Comparison of ENCODE assay signal across 8 cellular contexts in genomic region chr11:118820412-118821357, GRCh38. TPM values are rescaled to one million over a fixed set of nuclear protein-coding genes. Genes with fewer than 3 reads are reported as not detected.
A peak's percentile ranks its signal among the peaks of the same experiment; 100 is the strongest.
DNase-seq lines count a peak whose midpoint lies in the region; ATAC-seq, FAIRE-seq and TF ChIP-seq lines count a peak whose summit lies in the region.

No MANE protein-coding gene starts in this region.

- TF ChIP-seq CTCF in H1 (IDR thresholded peaks at IDR 0.05; ENCODE audit: control extremely low read depth in 1 of 3, insufficient read depth in 1 of 3, low read depth in 1 of 3, low read length in 3 of 3), result no peak

- H2BK5ac ChIP-seq in H1 (ENCODE audit: low read depth, low read length), result no peak overlapping the region

- CTCF ChIA-PET in H1 (lab: Charles Lee; ENCODE audit: partially characterized antibody), result interaction anchor here (0.5 to 1.0 kb wide), 4 partner anchors 50 to 122 kb away, joined by 3 to 4 read pairs (median 3); no protein-coding TSS in a partner anchor

- H3K56ac ChIP-seq in H1 (replicated peaks; ENCODE audit: insufficient read length, low read depth, low read length), result no peak overlapping the region

- H4K91ac ChIP-seq in H1 (replicated peaks; ENCODE audit: insufficient read length, low read length), result no peak overlapping the region

- peaks cover 0 to 7% (median 0%) of the 10 kb centered on the region in 4 experiments; a peak in 4 of 7 replicates for H3K4me1 ChIP-seq in H1 (replicated peaks in 1 of 4; ENCODE audit: control insufficient read depth in 3 of 4, insufficient read depth in 4 of 4, low read length in 3 of 4)

- no peak for FAIRE-seq in H1 (lab: Jason Lieb, UNC)

- H4K20me1 ChIP-seq in H1 (replicated peaks in 1 of 2; ENCODE audit: control insufficient read depth in 1 of 2, insufficient read depth in 2 of 2, low read length in 2 of 2), result no peaks in the 10 kb centered on the region

- DNase-seq in activated T-cell treated with anti-CD3 and anti-CD28 coated beads, Interleukin-2, amount 50 U/mL, for 24 hours, result no peak
- DNase-seq in activated T-cell treated with anti-CD3 and anti-CD28 coated beads, Interleukin-2, amount 50 U/mL, for 1 hour, result no peak
- DNase-seq in NCI-H446 treated with DMSO at 0.1 percent for 48 hours (lab: John Stamatoyannopoulos, UW), result peak; percentile 69
- DNase-seq in H1 (ENCODE audit: low read depth in 1 of 2, low spot score in 2 of 2), result peak in 1 of 2 experiments; percentile 52
- DNase-seq in natural killer cell treated with Interleukin-12 subunit alpha and Interleukin-12 subunit beta and Interleukin-15 and Interleukin-18, amount 100 ng/mL, for 72 hours (ENCODE audit: low spot score), result no peak
- DNase-seq in KG1 (lab: John Stamatoyannopoulos, UW), result no peak
- DNase-seq in stimulated activated naive CD4-positive, alpha-beta T cell (lab: John Stamatoyannopoulos, UW), result no peak

- no peaks in the 10 kb centered on the region for H3K27me3 ChIP-seq in H1 (replicated peaks in 1 of 4; ENCODE audit: control insufficient read depth in 3 of 4, extremely low read depth in 1 of 4, insufficient read depth in 3 of 4, low read length in 3 of 4)

- no peak for TF ChIP-seq EP300 in H1 (IDR thresholded peaks at IDR 0.05; ENCODE audit: borderline replicate concordance in 1 of 2, low read depth in 2 of 2, low read length in 2 of 2)

- H2BK12ac ChIP-seq in H1 (ENCODE audit: low read depth, low read length), result no peak overlapping the region

- H3K36me3 Mint-ChIP-seq in activated T-cell treated with anti-CD3 and anti-CD28 coated beads, Interleukin-2, amount 50 U/mL, for 24 hours (ENCODE audit: low read depth), result no peaks in the 10 kb centered on the region
- H3K36me3 Mint-ChIP-seq in natural killer cell treated with Interleukin-12 subunit alpha and Interleukin-12 subunit beta and Interleukin-15 and Interleukin-18, amount 100 ng/mL, for 72 hours, result no peaks in the 10 kb centered on the region

- H2AFZ ChIP-seq in H1 (ENCODE audit: low read length), result 0 out of 2 replicates have a peak overlapping the region, but pooled peaks have one; percentile 4

- H3K9ac ChIP-seq in H1 (replicated peaks in 1 of 4; ENCODE audit: extremely low read depth in 1 of 4, low read depth in 3 of 4, low read length in 3 of 4), result no peak overlapping the region

- H3K4ac ChIP-seq in H1 (replicated peaks; ENCODE audit: insufficient read length, low read depth, low read length), result no peak overlapping the region

- no peaks in the 10 kb centered on the region for H3K9me3 ChIP-seq in H1 (ENCODE audit: insufficient read depth in 2 of 2, low read depth in 1 of 2, low read length in 1 of 2)

- ATAC-seq in HG02678 (IDR thresholded peaks at IDR 0.05; ENCODE audit: unreplicated experiment), result peak; percentile 91
- ATAC-seq in natural killer cell treated with Interleukin-12 subunit alpha and Interleukin-12 subunit beta and Interleukin-15 and Interleukin-18, amount 100 ng/mL, for 72 hours, result peak; percentile 77 to 78

- no peak overlapping the region for H3K4me3 ChIP-seq in H1 (ENCODE audit: extremely low read depth in 1 of 4, insufficient read depth in 2 of 4, low read depth in 3 of 4, low read length in 4 of 4)

- no peak overlapping the region for H3K14ac ChIP-seq in H1 (ENCODE audit: insufficient read length)

- H2BK15ac ChIP-seq in H1 (ENCODE audit: low read length), result no peak overlapping the region

- peak overlapping the region; percentile 75 for H3K27ac Mint-ChIP-seq in activated T-cell treated with anti-CD3 and anti-CD28 coated beads, Interleukin-2, amount 50 U/mL, for 24 hours
- H3K27ac Mint-ChIP-seq in natural killer cell treated with Interleukin-12 subunit alpha and Interleukin-12 subunit beta and Interleukin-15 and Interleukin-18, amount 100 ng/mL, for 72 hours, result peak overlapping the region; percentile 58 to 66

- no peak overlapping the region for H2AK5ac ChIP-seq in H1 (ENCODE audit: low read depth, low read length)

- no peak overlapping the region for H2BK20ac ChIP-seq in H1 (ENCODE audit: low read length)

- no peak for TF ChIP-seq RAD21 in H1 (IDR thresholded peaks at IDR 0.05 in 1 of 2, conservative IDR thresholded peaks at IDR 0.05 in 1 of 2; ENCODE audit: low read depth in 2 of 2, low read length in 2 of 2)

- H3K4me3 Mint-ChIP-seq in activated T-cell treated with anti-CD3 and anti-CD28 coated beads, Interleukin-2, amount 50 U/mL, for 24 hours, result no peak overlapping the region
- H3K4me3 Mint-ChIP-seq in natural killer cell treated with Interleukin-12 subunit alpha and Interleukin-12 subunit beta and Interleukin-15 and Interleukin-18, amount 100 ng/mL, for 72 hours, result peak overlapping the region; percentile 45

- no peak overlapping the region for H3K23ac ChIP-seq in H1 (ENCODE audit: insufficient read length)

- H3K79me2 ChIP-seq in H1 (ENCODE audit: control insufficient read depth in 1 of 2, insufficient read depth in 2 of 2, low read length in 2 of 2), result no peaks in the 10 kb centered on the region

- H3K23me2 ChIP-seq in H1 (ENCODE audit: low read depth, low read length), result no peaks in the 10 kb centered on the region

- H4K5ac ChIP-seq in H1 (ENCODE audit: insufficient read length, low read depth, low read length), result no peak overlapping the region

- no peak for TF ChIP-seq POLR2A in H1 (IDR thresholded peaks at IDR 0.05; ENCODE audit: control extremely low read depth in 1 of 2, low read depth in 2 of 2, low read length in 2 of 2)

- peaks cover 19% of the 10 kb centered on the region for H3K4me1 Mint-ChIP-seq in activated T-cell treated with anti-CD3 and anti-CD28 coated beads, Interleukin-2, amount 50 U/mL, for 24 hours (ENCODE audit: low read depth)
- peaks cover 0 to 5% of the 10 kb centered on the region in 2 donors for H3K4me1 Mint-ChIP-seq in natural killer cell treated with Interleukin-12 subunit alpha and Interleukin-12 subunit beta and Interleukin-15 and Interleukin-18, amount 100 ng/mL, for 72 hours (ENCODE audit: low read depth in 2 of 2)

- no peaks in the 10 kb centered on the region for H3K79me1 ChIP-seq in H1 (ENCODE audit: low read depth, low read length)

- H3K27ac ChIP-seq in H1 (ENCODE audit: low read depth, low read length), result no peak overlapping the region

- no peaks in the 10 kb centered on the region for H3K36me3 ChIP-seq in H1 (ENCODE audit: control insufficient read depth in 2 of 4, insufficient read depth in 4 of 4, low read length in 3 of 4)

- no peak overlapping the region; the same call in 1 of the 2 replicates for H4K8ac ChIP-seq in H1 (ENCODE audit: extremely low read depth, insufficient read depth, low read length)

- 0 out of 4 replicates have a peak overlapping the region, but pooled peaks of 1 of the 2 experiments have one; percentile 3 for H3K4me2 ChIP-seq in H1 (ENCODE audit: insufficient read depth in 1 of 2, low read depth in 2 of 2, low read length in 2 of 2)

- no peak overlapping the region for H3K18ac ChIP-seq in H1 (ENCODE audit: extremely low read depth, low read length)

- no peaks in the 10 kb centered on the region for H3K27me3 Mint-ChIP-seq in activated T-cell treated with anti-CD3 and anti-CD28 coated beads, Interleukin-2, amount 50 U/mL, for 24 hours
- H3K27me3 Mint-ChIP-seq in natural killer cell treated with Interleukin-12 subunit alpha and Interleukin-12 subunit beta and Interleukin-15 and Interleukin-18, amount 100 ng/mL, for 72 hours, result no peaks in the 10 kb centered on the region

- POLR2A ChIA-PET in H1 (lab: Charles Lee; ENCODE audit: partially characterized antibody), result interaction anchor here (0.7 to 2.8 kb wide), 4 partner anchors 18 to 133 kb away, joined by 3 to 10 read pairs (median 4); partner anchors contain the start of gene DDX6

- H3K9me3 Mint-ChIP-seq in activated T-cell treated with anti-CD3 and anti-CD28 coated beads, Interleukin-2, amount 50 U/mL, for 24 hours, result no peaks in the 10 kb centered on the region
- no peaks in the 10 kb centered on the region for H3K9me3 Mint-ChIP-seq in natural killer cell treated with Interleukin-12 subunit alpha and Interleukin-12 subunit beta and Interleukin-15 and Interleukin-18, amount 100 ng/mL, for 72 hours

- no peak overlapping the region for H2BK120ac ChIP-seq in H1 (replicated peaks; ENCODE audit: low read depth, low read length)

- WGBS in H1 (ENCODE audit: extremely low coverage in 1 of 2, insufficient coverage in 1 of 2, insufficient read length in 1 of 2, insufficient replicate concordance in 2 of 2, low coverage in 1 of 2, low lambda C conversion rate in 2 of 2, missing lambda C conversion rate in 1 of 2), 2 experiments, result 79% methylated on average over 14 of the region's 14 CpGs; no CpG with 5 or more reads in 1 of the 2 experiments

TF ChIP-seq in H1, 55 proteins besides CTCF, POLR2A, EP300 and RAD21:
- TF ChIP-seq CTBP2 (IDR thresholded peaks at IDR 0.05; ENCODE audit: borderline replicate concordance, insufficient read depth, insufficient read length, low read length) (no peak), CBX5 (IDR thresholded peaks at IDR 0.05; ENCODE audit: low read depth, low read length) (no peak), CHD2 (IDR thresholded peaks at IDR 0.05; ENCODE audit: low read length) (no peak)

RNA-seq across cellular contexts. Expression of gene DDX6, which starts 29.7 kb away (rescaled TPM):
- 174 and 181 TPM in 2 replicates for total RNA-seq in H1 (2021; fragmentation: NEBNext Ultra II Directional; extraction: Animal tissue kit (Norgen Biotek cat#: 25700))
- 15.4 and 29.8 TPM in 2 replicates for polyA plus RNA-seq in H1 (2011; rRNA removed)
- 33.6 TPM for polyA plus RNA-seq in H1 (2011; cell fraction: cytosol; rRNA removed)
- 13.7 TPM for polyA plus RNA-seq in H1 (2011; cell fraction: nucleus; rRNA removed)
- polyA plus RNA-seq in H1 (2012, experiment 1 of 2), result 43.2 to 73.9 TPM (median 49.0 TPM) in 4 replicates
- polyA plus RNA-seq in H1 (2012, experiment 2 of 2), result 6.0 TPM
- polyA plus RNA-seq in H1 (2013, experiment 1 of 2), result 53.4 TPM
- 54.5 TPM for polyA plus RNA-seq in H1 (2013, experiment 2 of 2)
- 174 and 273 TPM in 2 replicates for polyA minus RNA-seq in H1 (2011; rRNA and poly(A)+ RNA removed)
- polyA minus RNA-seq in H1 (2011; cell fraction: cytosol; rRNA and poly(A)+ RNA removed), result 89.5 TPM
- 87.6 TPM for polyA minus RNA-seq in H1 (2011; cell fraction: nucleus; rRNA and poly(A)+ RNA removed)
- total RNA-seq in natural killer cell treated with Interleukin-12 subunit alpha and Interleukin-12 subunit beta and Interleukin-15 and Interleukin-18, amount 100 ng/mL, for 72 hours, result 100 to 1,000 TPM; 145 to 214 TPM
